Comparison of ENCODE assay signal across 26 cellular contexts in genomic region chr18:34655131-34655530, GRCh38. TPM values are rescaled to one million over a fixed set of nuclear protein-coding genes. Genes with fewer than 3 reads are reported as not detected.
DNase-seq lines count a peak whose midpoint lies in the region; ATAC-seq, FAIRE-seq and TF ChIP-seq lines count a peak whose summit lies in the region.
"Had no signal": no experiment of that assay in that cellular context is flagged by ENCODE, and none has a peak within 500 bp of the region (broad histone marks: within the 10 kb centered on the region; RNA-seq: fewer than 3 reads in every experiment).

No MANE protein-coding gene starts in this region.

- no peak for DNase-seq in H1 (ENCODE audit: low read depth in 1 of 2, low spot score in 2 of 2)
- no peak for DNase-seq in gastrocnemius medialis
- no peak for DNase-seq in tibial artery
- DNase-seq: 8988T; ACHN; BE2C; C1 segment of cervical spinal cord; CD4-positive, alpha-beta memory T cell; CD4-positive, CD25-positive, alpha-beta regulatory T cell; CD8-positive, alpha-beta memory T cell; COR-L47; DMS 273 treated with DMSO at 0.1 percent for 48 hours; DMS153; DMS53; DMS79; DND-41; EL; GDM1 had no signal

- no peak for FAIRE-seq in H1 (lab: Jason Lieb, UNC)
- FAIRE-seq: A204.1, GM12878, GM12892, GM18507 had no signal

- peak overlapping the region; percentile 86 for H4K91ac ChIP-seq in H1 (replicated peaks; ENCODE audit: insufficient read length, low read length)

- in situ Hi-C loops in gastrocnemius medialis (cut with MboI; ENCODE audit: low sequenced_read_pairs in 4 of 4), result no loop called here

- no peak overlapping the region for H3K9ac ChIP-seq in H1 (replicated peaks in 1 of 4; ENCODE audit: extremely low read depth in 1 of 4, low read depth in 3 of 4, low read length in 3 of 4)
- H3K9ac ChIP-seq: BLaER1 had no signal

- no peak overlapping the region for H3K23ac ChIP-seq in H1 (ENCODE audit: insufficient read length)

- no peak overlapping the region for H2BK20ac ChIP-seq in H1 (ENCODE audit: low read length)

- H2BK12ac ChIP-seq in H1 (ENCODE audit: low read depth, low read length), result peak overlapping the region; percentile 69

- H2BK15ac ChIP-seq in H1 (ENCODE audit: low read length), result no peak overlapping the region

- H3K18ac ChIP-seq in H1 (ENCODE audit: extremely low read depth, low read length), result no peak overlapping the region; the same call in 1 of the 2 replicates

- H3K9me3 ChIP-seq in HEK293 (ENCODE audit: control insufficient read depth, insufficient read depth, low read depth, low read length) (no peaks in the 10 kb centered on the region), H1 (ENCODE audit: insufficient read depth in 2 of 2, low read depth in 1 of 2, low read length in 1 of 2) (no peaks in the 10 kb centered on the region), gastrocnemius medialis (no peaks in the 10 kb centered on the region), tibial artery (no peaks in the 10 kb centered on the region)
- H3K9me3 ChIP-seq: BE2C, BLaER1 had no signal

- no peak overlapping the region for H2AFZ ChIP-seq in H1 (ENCODE audit: low read length)

- H3K14ac ChIP-seq in H1 (ENCODE audit: insufficient read length), result no peak overlapping the region

- H4K5ac ChIP-seq in H1 (ENCODE audit: insufficient read length, low read depth, low read length), result no peak overlapping the region

- H3K79me2 ChIP-seq in H1 (ENCODE audit: control insufficient read depth in 1 of 2, insufficient read depth in 2 of 2, low read length in 2 of 2), result no peaks in the 10 kb centered on the region

- H3K79me1 ChIP-seq in H1 (ENCODE audit: low read depth, low read length), result no peaks in the 10 kb centered on the region

- POLR2A ChIA-PET in HEK293 (lab: Yijun Ruan, JAX) (no interaction called here), H1 (lab: Charles Lee; ENCODE audit: partially characterized antibody) (no interaction called here)

- no peak overlapping the region for H2BK5ac ChIP-seq in H1 (ENCODE audit: low read depth, low read length)

- intact Hi-C loops in gastrocnemius medialis (cut with DNase I; ENCODE audit: low total_unique reads), result no loop called here
- intact Hi-C loops in tibial artery (cut with DNase I; ENCODE audit: low total_unique reads), result loop anchor here (10.0 kb wide), 1 partner anchor 130 kb away; no protein-coding TSS in a partner anchor

- no peaks in the 10 kb centered on the region for H3K27me3 ChIP-seq in H1 (replicated peaks in 1 of 4; ENCODE audit: control insufficient read depth in 3 of 4, extremely low read depth in 1 of 4, insufficient read depth in 3 of 4, low read length in 3 of 4)
- no peaks in the 10 kb centered on the region for H3K27me3 ChIP-seq in gastrocnemius medialis
- no peaks in the 10 kb centered on the region for H3K27me3 ChIP-seq in tibial artery
- H3K27me3 ChIP-seq: BE2C, BLaER1 had no signal

- H3K4me1 ChIP-seq in HEK293 (ENCODE audit: control insufficient read depth, insufficient read depth, low read length), result peaks cover 6% of the 10 kb centered on the region
- peaks cover 0 to 23% (median 14%) of the 10 kb centered on the region in 4 experiments; a peak in 4 of 7 replicates for H3K4me1 ChIP-seq in H1 (replicated peaks in 1 of 4; ENCODE audit: control insufficient read depth in 3 of 4, insufficient read depth in 4 of 4, low read length in 3 of 4)
- H3K4me1 ChIP-seq in gastrocnemius medialis, result peaks cover 67 to 87% of the 10 kb centered on the region in 2 donors
- peaks cover 0 to 62% (median 8%) of the 10 kb centered on the region in 4 donors for H3K4me1 ChIP-seq in tibial artery

- no peak overlapping the region for H3K4ac ChIP-seq in H1 (replicated peaks; ENCODE audit: insufficient read length, low read depth, low read length)

- TF ChIP-seq POLR2A in H1 (IDR thresholded peaks at IDR 0.05; ENCODE audit: control extremely low read depth in 1 of 2, low read depth in 2 of 2, low read length in 2 of 2), result no peak
- no peak for TF ChIP-seq POLR2A in gastrocnemius medialis (IDR thresholded peaks at IDR 0.05)

- no peak overlapping the region for H3K4me2 ChIP-seq in H1 (ENCODE audit: insufficient read depth in 1 of 2, low read depth in 2 of 2, low read length in 2 of 2)
- H3K4me2 ChIP-seq: BLaER1 had no signal

- H3K4me3 ChIP-seq in HEK293 (ENCODE audit: low read depth, low read length) (no peak overlapping the region), H1 (ENCODE audit: extremely low read depth in 1 of 4, insufficient read depth in 2 of 4, low read depth in 3 of 4, low read length in 4 of 4) (no peak overlapping the region), gastrocnemius medialis (no peak overlapping the region), tibial artery (no peak overlapping the region)
- H3K4me3 ChIP-seq: BLaER1, GM12878 had no signal

- TF ChIP-seq RAD21 in H1 (IDR thresholded peaks at IDR 0.05 in 1 of 2, conservative IDR thresholded peaks at IDR 0.05 in 1 of 2; ENCODE audit: low read depth in 2 of 2, low read length in 2 of 2), result no peak

- 88% methylated on average over 2 of the region's 2 CpGs; no CpG with 5 or more reads in 1 of the 2 experiments for WGBS in H1 (ENCODE audit: extremely low coverage in 1 of 2, insufficient coverage in 1 of 2, insufficient read length in 1 of 2, insufficient replicate concordance in 2 of 2, low coverage in 1 of 2, low lambda C conversion rate in 2 of 2, missing lambda C conversion rate in 1 of 2), 2 experiments

- no peaks in the 10 kb centered on the region for H3K36me3 ChIP-seq in HEK293 (ENCODE audit: control insufficient read depth in 2 of 2, insufficient read depth in 1 of 2, low read length in 2 of 2)
- H3K36me3 ChIP-seq in H1 (ENCODE audit: control insufficient read depth in 2 of 4, insufficient read depth in 4 of 4, low read length in 3 of 4), result no peaks in the 10 kb centered on the region
- no peaks in the 10 kb centered on the region for H3K36me3 ChIP-seq in gastrocnemius medialis
- no peaks in the 10 kb centered on the region for H3K36me3 ChIP-seq in tibial artery
- H3K36me3 ChIP-seq: BE2C, BLaER1 had no signal

- no peaks in the 10 kb centered on the region for H4K20me1 ChIP-seq in H1 (replicated peaks in 1 of 2; ENCODE audit: control insufficient read depth in 1 of 2, insufficient read depth in 2 of 2, low read length in 2 of 2)
- H4K20me1 ChIP-seq: BLaER1 had no signal

- H4K8ac ChIP-seq in H1 (ENCODE audit: extremely low read depth, insufficient read depth, low read length), result no peak overlapping the region

- no peak overlapping the region for H2BK120ac ChIP-seq in H1 (replicated peaks; ENCODE audit: low read depth, low read length)

- H2AK5ac ChIP-seq in H1 (ENCODE audit: low read depth, low read length), result no peak overlapping the region

- no peak for ATAC-seq in gastrocnemius medialis
- ATAC-seq in GM19395 (IDR thresholded peaks at IDR 0.05; ENCODE audit: unreplicated experiment), result no peak
- ATAC-seq in HG03520 (IDR thresholded peaks at IDR 0.05; ENCODE audit: unreplicated experiment), result no peak
- ATAC-seq: GM12878 had no signal

- CTCF ChIA-PET in HEK293 (lab: Yijun Ruan, JAX), result no interaction called here
- CTCF ChIA-PET in H1 (lab: Charles Lee; ENCODE audit: partially characterized antibody), result no interaction called here

- no peak overlapping the region for H3K27ac ChIP-seq in HEK293 (ENCODE audit: extremely low read depth, low read depth, low read length)
- no peak overlapping the region for H3K27ac ChIP-seq in H1 (ENCODE audit: low read depth, low read length)
- H3K27ac ChIP-seq in gastrocnemius medialis, result peak overlapping the region in 3 of 4 donors; percentile 86 to 91 (median 87)
- H3K27ac ChIP-seq in tibial artery, result no peak overlapping the region
- H3K27ac ChIP-seq: BLaER1 had no signal

- no peak for TF ChIP-seq EP300 in H1 (IDR thresholded peaks at IDR 0.05; ENCODE audit: borderline replicate concordance in 1 of 2, low read depth in 2 of 2, low read length in 2 of 2)

- TF ChIP-seq CTCF in HEK293 (tag by site-specific recombination; IDR thresholded peaks at IDR 0.05) (no peak), H1 (IDR thresholded peaks at IDR 0.05; ENCODE audit: control extremely low read depth in 1 of 3, insufficient read depth in 1 of 3, low read depth in 1 of 3, low read length in 3 of 3) (no peak), gastrocnemius medialis (IDR thresholded peaks at IDR 0.05 in 4 of 5, conservative IDR thresholded peaks at IDR 0.05 in 1 of 5) (no peak), tibial artery (IDR thresholded peaks at IDR 0.05) (no peak)

- H3K23me2 ChIP-seq in H1 (ENCODE audit: low read depth, low read length), result no peaks in the 10 kb centered on the region; the same call in 1 of the 2 replicates

- H3K56ac ChIP-seq in H1 (replicated peaks; ENCODE audit: insufficient read length, low read depth, low read length), result no peak overlapping the region

TF ChIP-seq in HEK293, 187 proteins besides CTCF, POLR2A, EP300 and RAD21:
- no peak for TF ChIP-seq ZNF777 (tag by site-specific recombination; IDR thresholded peaks at IDR 0.05; ENCODE audit: borderline replicate concordance)
- peak; percentile 52 for TF ChIP-seq ZFHX2 (tag by site-specific recombination; conservative IDR thresholded peaks at IDR 0.05)
- TF ChIP-seq EGR2 (tag by site-specific recombination; IDR thresholded peaks at IDR 0.05; ENCODE audit: low read depth), result peak; percentile 56; the same call in 1 of the 2 replicates
- no peak for TF ChIP-seq ZNF521 (tag by site-specific recombination; IDR thresholded peaks at IDR 0.05)

TF ChIP-seq in H1, 55 proteins besides CTCF, POLR2A, EP300 and RAD21:
- TF ChIP-seq EZH2 (IDR thresholded peaks at IDR 0.05; ENCODE audit: low read depth, low read length, severe bottlenecking) (no peak), KDM5A (IDR thresholded peaks at IDR 0.05; ENCODE audit: low read length) (no peak), TBP (IDR thresholded peaks at IDR 0.05; ENCODE audit: low read depth, low read length) (no peak), BCL11A (IDR thresholded peaks at IDR 0.05; ENCODE audit: low read depth in 2 of 2, low read length in 2 of 2) (no peak), ZNF274 (IDR thresholded peaks at IDR 0.05; ENCODE audit: borderline replicate concordance, extremely low read depth, low read length) (no peak), NANOG (IDR thresholded peaks at IDR 0.05; ENCODE audit: insufficient read depth, low read depth, low read length, poor library complexity, severe bottlenecking) (no peak), GTF2F1 (IDR thresholded peaks at IDR 0.05; ENCODE audit: borderline replicate concordance, low read depth, low read length) (no peak)

RNA-seq across cellular contexts. Expression of gene DTNA, which starts 55.0 kb away (rescaled TPM):
- total RNA-seq in H1 (2021; fragmentation: NEBNext Ultra II Directional; extraction: Animal tissue kit (Norgen Biotek cat#: 25700)), result 29.0 and 32.7 TPM in 2 replicates
- polyA plus RNA-seq in H1 (2011; rRNA removed), result 17.2 and 30.2 TPM in 2 replicates
- 26.5 TPM for polyA plus RNA-seq in H1 (2011; cell fraction: cytosol; rRNA removed)
- polyA plus RNA-seq in H1 (2011; cell fraction: nucleus; rRNA removed), result 26.8 TPM
- polyA plus RNA-seq in H1 (2012, experiment 1 of 2), result 16.2 to 31.9 TPM (median 25.0 TPM) in 4 replicates
- 1.9 TPM for polyA plus RNA-seq in H1 (2012, experiment 2 of 2)
- 15.9 TPM for polyA plus RNA-seq in H1 (2013, experiment 1 of 2)
- 15.1 TPM for polyA plus RNA-seq in H1 (2013, experiment 2 of 2)
- 71.3 and 92.7 TPM in 2 replicates for polyA minus RNA-seq in H1 (2011; rRNA and poly(A)+ RNA removed)
- polyA minus RNA-seq in H1 (2011; cell fraction: cytosol; rRNA and poly(A)+ RNA removed), result 12.8 TPM
- 64.0 TPM for polyA minus RNA-seq in H1 (2011; cell fraction: nucleus; rRNA and poly(A)+ RNA removed)
- 10 to 100 TPM; 38.6 to 63.9 (median 56.1) TPM for total RNA-seq in gastrocnemius medialis
- total RNA-seq: CD4-positive, CD25-positive, alpha-beta regulatory T cell; CD8-positive, alpha-beta memory T cell had no signal
- polyA plus RNA-seq: CD4-positive, alpha-beta memory T cell; CD4-positive, CD25-positive, alpha-beta regulatory T cell; CD8-positive, alpha-beta memory T cell had no signal

Comparison
In these comparisons a context has a peak if more than half of its experiments do, and no peak if none do; other contexts are left out.
1. H3K27ac ChIP-seq: peak in gastrocnemius medialis (3 of 4); none in HEK293 (single experiment), H1 (single experiment) and tibial artery (0 of 2).